ENCODE assay signal across 2 cellular contexts in genomic region chr12:124718458-124718857, GRCh38.
TF ChIP-seq lines count a peak whose summit lies in the region.

No MANE protein-coding gene starts in this region.

TF ChIP-seq in HepG2, 621 proteins besides CTCF, POLR2A, EP300 and RAD21:
- TF ChIP-seq, protein P1, sequence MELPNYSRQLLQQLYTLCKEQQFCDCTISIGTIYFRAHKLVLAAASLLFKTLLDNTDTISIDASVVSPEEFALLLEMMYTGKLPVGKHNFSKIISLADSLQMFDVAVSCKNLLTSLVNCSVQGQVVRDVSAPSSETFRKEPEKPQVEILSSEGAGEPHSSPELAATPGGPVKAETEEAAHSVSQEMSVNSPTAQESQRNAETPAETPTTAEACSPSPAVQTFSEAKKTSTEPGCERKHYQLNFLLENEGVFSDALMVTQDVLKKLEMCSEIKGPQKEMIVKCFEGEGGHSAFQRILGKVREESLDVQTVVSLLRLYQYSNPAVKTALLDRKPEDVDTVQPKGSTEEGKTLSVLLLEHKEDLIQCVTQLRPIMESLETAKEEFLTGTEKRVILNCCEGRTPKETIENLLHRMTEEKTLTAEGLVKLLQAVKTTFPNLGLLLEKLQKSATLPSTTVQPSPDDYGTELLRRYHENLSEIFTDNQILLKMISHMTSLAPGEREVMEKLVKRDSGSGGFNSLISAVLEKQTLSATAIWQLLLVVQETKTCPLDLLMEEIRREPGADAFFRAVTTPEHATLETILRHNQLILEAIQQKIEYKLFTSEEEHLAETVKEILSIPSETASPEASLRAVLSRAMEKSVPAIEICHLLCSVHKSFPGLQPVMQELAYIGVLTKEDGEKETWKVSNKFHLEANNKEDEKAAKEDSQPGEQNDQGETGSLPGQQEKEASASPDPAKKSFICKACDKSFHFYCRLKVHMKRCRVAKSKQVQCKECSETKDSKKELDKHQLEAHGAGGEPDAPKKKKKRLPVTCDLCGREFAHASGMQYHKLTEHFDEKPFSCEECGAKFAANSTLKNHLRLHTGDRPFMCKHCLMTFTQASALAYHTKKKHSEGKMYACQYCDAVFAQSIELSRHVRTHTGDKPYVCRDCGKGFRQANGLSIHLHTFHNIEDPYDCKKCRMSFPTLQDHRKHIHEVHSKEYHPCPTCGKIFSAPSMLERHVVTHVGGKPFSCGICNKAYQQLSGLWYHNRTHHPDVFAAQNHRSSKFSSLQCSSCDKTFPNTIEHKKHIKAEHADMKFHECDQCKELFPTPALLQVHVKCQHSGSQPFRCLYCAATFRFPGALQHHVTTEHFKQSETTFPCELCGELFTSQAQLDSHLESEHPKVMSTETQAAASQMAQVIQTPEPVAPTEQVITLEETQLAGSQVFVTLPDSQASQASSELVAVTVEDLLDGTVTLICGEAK (IDR thresholded peaks at IDR 0.05), result peak; percentile 51; the same call in 1 of the 2 replicates
- TF ChIP-seq, protein P1 (CRISPR knock-in tag; IDR thresholded peaks at IDR 0.05), result no peak
- no peak for TF ChIP-seq GTF2F1 (IDR thresholded peaks at IDR 0.05; ENCODE audit: low read length)

TF ChIP-seq in K562, 482 proteins besides CTCF, POLR2A, EP300 and RAD21 (continued from another document):
- TF ChIP-seq, protein P1 (IDR thresholded peaks at IDR 0.05), result peak; percentile 69
- TF ChIP-seq, protein P1 (CRISPR knock-in tag; IDR thresholded peaks at IDR 0.05), result no peak
- no peak for TF ChIP-seq PHF20 (IDR thresholded peaks at IDR 0.05; ENCODE audit: partially characterized antibody)
